ENCODE assay signal across 25 cellular contexts in the genomic region with DNA sequence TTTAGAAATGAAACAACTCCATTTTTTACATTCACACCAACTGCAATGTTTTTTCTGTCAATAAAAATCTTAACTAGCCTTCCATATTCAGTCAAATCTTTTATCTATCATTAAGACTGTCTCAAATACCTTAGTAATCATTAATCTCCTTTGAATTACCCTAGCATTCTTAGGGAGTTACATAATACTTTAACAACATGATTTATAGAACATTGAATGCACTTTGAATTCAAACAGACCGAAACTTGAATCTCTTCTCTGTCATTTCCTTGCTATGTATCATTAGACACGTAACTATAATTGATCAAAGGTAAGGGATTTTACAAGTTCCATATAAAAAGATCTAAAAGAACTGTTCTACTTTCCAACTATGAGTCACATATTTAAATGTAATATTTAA.
"Had no signal": no experiment of that assay in that cellular context is flagged by ENCODE, and none has a peak within 500 bp of the region (broad histone marks: within the 10 kb centered on the region; RNA-seq: fewer than 3 reads in every experiment).

No MANE protein-coding gene starts in this region.

- H3K27me3 ChIP-seq: sigmoid colon, stomach, thyroid gland, upper lobe of left lung, vagina had no signal

- H3K4me3 Mint-ChIP-seq: activated naive CD8-positive, alpha-beta T cell; brain; effector memory CD8-positive, alpha-beta T cell; natural killer cell; stimulated activated naive B cell treated with anti-CD40 and anti-IgM and Interleukin-4, amounts not matched to agents 10 μg/mL and 1 μg/mL and 100 μg/mL, for 72 hours had no signal

- H3K9me3 Mint-ChIP-seq: stimulated activated naive B cell treated with anti-CD40 and anti-IgM and Interleukin-4, amounts not matched to agents 10 μg/mL and 1 μg/mL and 100 μg/mL, for 72 hours had no signal

- DNase-seq: activated CD4-positive, alpha-beta T cell treated with anti-CD3 and anti-CD28 coated beads for 4 hours; activated CD4-positive, alpha-beta T cell treated with anti-CD3 and anti-CD28 coated beads, Interleukin-2, amount 50 U/mL, for 48 hours; activated CD4-positive, CD25-positive, alpha-beta regulatory T cell; activated CD8-positive, alpha-beta memory T cell treated with anti-CD3 and anti-CD28 coated beads for 24 hours; activated effector memory CD4-positive, alpha-beta T cell treated with Interleukin-2 at 50 U/mL for 16 hours; activated naive CD4-positive, alpha-beta T cell treated with Interleukin-2 at 50 U/mL for 16 hours; aorta; effector memory CD8-positive, alpha-beta T cell; foreskin fibroblast; lower lobe of right lung; mesenchymal stem cell; natural killer cell; sigmoid colon; stimulated activated CD4-positive, alpha-beta T cell treated with anti-CD3 and anti-CD28 coated beads, Interleukin-15, amount 100 ng/mL, for 24 hours; stimulated activated CD4-positive, alpha-beta T cell treated with anti-CD3 and anti-CD28 coated beads, Interleukin-2, amount 100 ng/mL, for 24 hours; stimulated activated naive B cell treated with anti-CD40 and anti-IgM and Interleukin-4, amounts not matched to agents 10 μg/mL and 1 μg/mL and 100 μg/mL, for 72 hours; stomach; thyroid gland; upper lobe of left lung had no signal

- H3K27ac ChIP-seq: coronary artery, lower lobe of right lung, sigmoid colon, stomach, thyroid gland, upper lobe of left lung, vagina had no signal

- H3K36me3 Mint-ChIP-seq: activated naive CD8-positive, alpha-beta T cell; brain; natural killer cell; stimulated activated naive B cell treated with anti-CD40 and anti-IgM and Interleukin-4, amounts not matched to agents 10 μg/mL and 1 μg/mL and 100 μg/mL, for 72 hours had no signal

- H3K9me3 ChIP-seq: lower lobe of right lung, sigmoid colon, stomach, thyroid gland, upper lobe of left lung, vagina had no signal

- H3K4me3 ChIP-seq: coronary artery, lower lobe of right lung, sigmoid colon, smooth muscle cell, stomach, thyroid gland, upper lobe of left lung, vagina had no signal

- H3K36me3 ChIP-seq: lower lobe of right lung, sigmoid colon, stomach, thyroid gland, upper lobe of left lung, vagina had no signal

- H3K27ac Mint-ChIP-seq: activated naive CD8-positive, alpha-beta T cell; brain; effector memory CD8-positive, alpha-beta T cell; natural killer cell; stimulated activated naive B cell treated with anti-CD40 and anti-IgM and Interleukin-4, amounts not matched to agents 10 μg/mL and 1 μg/mL and 100 μg/mL, for 72 hours had no signal

- ATAC-seq: effector memory CD8-positive, alpha-beta T cell; left lobe of liver; lower lobe of right lung; natural killer cell; stimulated activated naive B cell treated with anti-CD40 and anti-IgM and Interleukin-4, amounts not matched to agents 10 μg/mL and 1 μg/mL and 100 μg/mL, for 72 hours had no signal

- H3K27me3 Mint-ChIP-seq: activated naive CD8-positive, alpha-beta T cell; effector memory CD8-positive, alpha-beta T cell; stimulated activated naive B cell treated with anti-CD40 and anti-IgM and Interleukin-4, amounts not matched to agents 10 μg/mL and 1 μg/mL and 100 μg/mL, for 72 hours had no signal

- H3K4me1 Mint-ChIP-seq: natural killer cell; stimulated activated naive B cell treated with anti-CD40 and anti-IgM and Interleukin-4, amounts not matched to agents 10 μg/mL and 1 μg/mL and 100 μg/mL, for 72 hours had no signal

- H3K4me2 ChIP-seq: smooth muscle cell had no signal

- H3K4me1 ChIP-seq: lower lobe of right lung, sigmoid colon, stomach, thyroid gland, upper lobe of left lung had no signal
